1 cellular context compared by ENCODE assay signal in genomic region chr21:42923553-42924432, GRCh38.
TF ChIP-seq lines count a peak whose summit lies in the region.

No MANE protein-coding gene starts in this region.

TF ChIP-seq in WTC11, 78 proteins besides CTCF, POLR2A, EP300 and RAD21 (continued from another document):
- TF ChIP-seq PRDM15 (CRISPR knock-in tag; IDR thresholded peaks at IDR 0.05) = peak; percentile 63; the same call in 1 of the 2 replicates
- TF ChIP-seq GABPB1 (CRISPR knock-in tag; IDR thresholded peaks at IDR 0.05) = no peak
- TF ChIP-seq ZNF317 (CRISPR knock-in tag; IDR thresholded peaks at IDR 0.05; ENCODE audit: borderline replicate concordance, low read depth) = 0 out of 2 replicates have a peak, but pooled peaks have one; percentile 41
- TF ChIP-seq NFE2L1 (CRISPR knock-in tag; IDR thresholded peaks at IDR 0.05) = peak; percentile 68; the same call in 1 of the 2 replicates
- TF ChIP-seq SMAD3 (CRISPR knock-in tag; IDR thresholded peaks at IDR 0.05; ENCODE audit: borderline replicate concordance) = no peak
- TF ChIP-seq MYBL2 (CRISPR knock-in tag; IDR thresholded peaks at IDR 0.05) = peak; percentile 58; the same call in 1 of the 2 replicates
- no peak for TF ChIP-seq NR3C1 (CRISPR knock-in tag; conservative IDR thresholded peaks at IDR 0.05; ENCODE audit: low read depth)
- TF ChIP-seq ZNF281 (CRISPR knock-in tag; IDR thresholded peaks at IDR 0.05) = peak; percentile 88
- TF ChIP-seq CREM (CRISPR knock-in tag; IDR thresholded peaks at IDR 0.05) = no peak
- TF ChIP-seq IRF1 (CRISPR knock-in tag; IDR thresholded peaks at IDR 0.05) = no peak
- TF ChIP-seq GTF2I (CRISPR knock-in tag; conservative IDR thresholded peaks at IDR 0.05) = no peak
- TF ChIP-seq MAX (CRISPR knock-in tag; IDR thresholded peaks at IDR 0.05) = peak; percentile 71
- peak; percentile 69; the same call in 1 of the 2 replicates for TF ChIP-seq ZBTB43 (CRISPR knock-in tag; IDR thresholded peaks at IDR 0.05)
- TF ChIP-seq ZMAT4 (CRISPR knock-in tag; IDR thresholded peaks at IDR 0.05) = no peak
- 0 out of 2 replicates have a peak, but pooled peaks have one; percentile 23 for TF ChIP-seq ZNF532 (CRISPR knock-in tag; IDR thresholded peaks at IDR 0.05; ENCODE audit: borderline replicate concordance)
- TF ChIP-seq NR1H2 (CRISPR knock-in tag; IDR thresholded peaks at IDR 0.05) = no peak
- TF ChIP-seq ZBTB21 (CRISPR knock-in tag; IDR thresholded peaks at IDR 0.05; ENCODE audit: borderline replicate concordance) = no peak
- TF ChIP-seq NFATC4 (CRISPR knock-in tag; IDR thresholded peaks at IDR 0.05) = no peak
- TF ChIP-seq E2F1 (CRISPR knock-in tag; IDR thresholded peaks at IDR 0.05) = 0 out of 2 replicates have a peak, but pooled peaks have one; percentile 49
- no peak for TF ChIP-seq MLX (CRISPR knock-in tag; IDR thresholded peaks at IDR 0.05)
- TF ChIP-seq ETV6 (CRISPR knock-in tag; IDR thresholded peaks at IDR 0.05) = peak; percentile 91
- TF ChIP-seq SOX15 (CRISPR knock-in tag; IDR thresholded peaks at IDR 0.05) = no peak
- TF ChIP-seq TCF7 (CRISPR knock-in tag; IDR thresholded peaks at IDR 0.05; ENCODE audit: low read depth) = no peak
